Comparison of ENCODE assay signal across 15 cellular contexts in the genomic region with DNA sequence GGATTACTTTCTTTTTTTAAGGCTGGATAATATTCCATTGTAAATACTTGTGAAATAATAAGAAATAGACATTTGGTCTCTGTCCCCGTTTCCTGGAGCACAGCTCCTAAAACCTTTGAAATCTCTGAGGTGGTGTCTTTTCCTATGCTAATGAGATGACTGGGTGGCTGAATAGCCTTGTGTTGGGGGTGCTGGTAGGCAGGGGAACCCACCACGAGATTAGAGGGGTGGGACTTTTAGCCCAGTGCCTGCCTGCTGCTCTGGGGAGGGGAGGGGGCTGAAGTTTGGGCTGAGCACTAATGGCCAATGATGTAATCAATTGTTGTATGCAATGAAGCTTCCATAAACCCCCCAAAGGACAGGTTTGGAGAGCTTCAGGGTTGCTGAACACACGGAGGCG.
DNase-seq lines count a peak whose midpoint lies in the region; ATAC-seq and TF ChIP-seq lines count a peak whose summit lies in the region.
"Had no signal": no experiment of that assay in that cellular context is flagged by ENCODE, and none has a peak within 500 bp of the region (broad histone marks: within the 10 kb centered on the region; RNA-seq: fewer than 3 reads in every experiment).

No MANE protein-coding gene starts in this region.

- ATAC-seq in WTC11, result peak; percentile 76
- ATAC-seq: CD8-positive, alpha-beta T cell had no signal

- H3K4me1 ChIP-seq in iPS-20b (ENCODE audit: insufficient read depth, low read length), result peaks cover 11% of the 10 kb centered on the region

- TF ChIP-seq CTCF in WTC11 (IDR thresholded peaks at IDR 0.05), result no peak

- CTCF ChIA-PET in WTC11 (lab: Charles Lee), result interaction anchor here (1.2 kb wide), 1 partner anchor 9 kb away, joined by 3 read pairs; no protein-coding TSS in a partner anchor

- H3K36me3 Mint-ChIP-seq in WTC11, result no peaks in the 10 kb centered on the region
- H3K36me3 Mint-ChIP-seq: CD14-positive monocyte; CD8-positive, alpha-beta T cell had no signal

- no peak overlapping the region for H3K9ac ChIP-seq in iPS-20b (ENCODE audit: low read depth, low read length)
- H3K9ac ChIP-seq: BLaER1 had no signal

- no peak overlapping the region for H3K4me3 Mint-ChIP-seq in WTC11
- H3K4me3 Mint-ChIP-seq: CD14-positive monocyte; CD8-positive, alpha-beta T cell had no signal

- H3K4me1 Mint-ChIP-seq in WTC11, result peaks cover 28% of the 10 kb centered on the region

- no peaks in the 10 kb centered on the region for H3K27me3 Mint-ChIP-seq in WTC11 (ENCODE audit: low read depth)

- H3K36me3 ChIP-seq in H7 (replicated peaks; ENCODE audit: control insufficient read depth, insufficient read depth, low read length) (no peaks in the 10 kb centered on the region), iPS-20b (ENCODE audit: insufficient read depth, low read depth, low read length) (no peaks in the 10 kb centered on the region)
- H3K36me3 ChIP-seq: BLaER1 had no signal

- POLR2A ChIA-PET in WTC11 (lab: Charles Lee), result no interaction called here

- H3K27ac ChIP-seq in iPS-20b (ENCODE audit: low read length), result no peak overlapping the region
- H3K27ac ChIP-seq: BLaER1 had no signal

- H3K27me3 ChIP-seq in H7 (ENCODE audit: control insufficient read depth, insufficient read depth, low read length), result no peaks in the 10 kb centered on the region
- H3K27me3 ChIP-seq in iPS-20b (ENCODE audit: insufficient read depth, low read length), result no peaks in the 10 kb centered on the region
- H3K27me3 ChIP-seq: BLaER1 had no signal

- peak; percentile 75 for DNase-seq in H7
- no peak for DNase-seq in WTC11 (ENCODE audit: low spot score)
- no peak for DNase-seq in activated T-cell treated with anti-CD3 and anti-CD28 coated beads, Interleukin-2, amount 50 U/mL, for 1 hour
- DNase-seq in activated CD4-positive, alpha-beta T cell treated with anti-CD3 and anti-CD28 coated beads, Interleukin-2, amount 50 U/mL, for 1 hour, result no peak
- DNase-seq in NCI-H1048 (lab: John Stamatoyannopoulos, UW), result no peak
- DNase-seq in GOT3 (lab: John Stamatoyannopoulos, UW), result no peak
- DNase-seq: 8988T; Calu3; CD8-positive, alpha-beta T cell; DMS79 treated with DMSO at 0.1 percent for 48 hours; GF-D8; IMR-90 had no signal

- H3K9me3 ChIP-seq in iPS-20b (ENCODE audit: insufficient read depth, low read depth, low read length), result no peaks in the 10 kb centered on the region

- H3K4me3 ChIP-seq in H7 (ENCODE audit: insufficient read depth, low read depth, low read length) (no peak overlapping the region), iPS-20b (ENCODE audit: low read length) (peak overlapping the region; percentile 22; the same call in 1 of the 2 replicates)
- H3K4me3 ChIP-seq: BLaER1 had no signal

- peaks cover 5% of the 10 kb centered on the region for H3K9me3 Mint-ChIP-seq in WTC11
- H3K9me3 Mint-ChIP-seq: CD8-positive, alpha-beta T cell had no signal

- no peak overlapping the region; the same call in 1 of the 2 replicates for H3K27ac Mint-ChIP-seq in WTC11
- H3K27ac Mint-ChIP-seq: CD8-positive, alpha-beta T cell had no signal

TF ChIP-seq in WTC11, 78 proteins besides CTCF, POLR2A, EP300 and RAD21:
- no peak for TF ChIP-seq GTF2I (CRISPR knock-in tag; conservative IDR thresholded peaks at IDR 0.05)
- TF ChIP-seq IRF2 (CRISPR knock-in tag; IDR thresholded peaks at IDR 0.05; ENCODE audit: borderline replicate concordance, low read depth), result no peak
- TF ChIP-seq, protein P1, sequence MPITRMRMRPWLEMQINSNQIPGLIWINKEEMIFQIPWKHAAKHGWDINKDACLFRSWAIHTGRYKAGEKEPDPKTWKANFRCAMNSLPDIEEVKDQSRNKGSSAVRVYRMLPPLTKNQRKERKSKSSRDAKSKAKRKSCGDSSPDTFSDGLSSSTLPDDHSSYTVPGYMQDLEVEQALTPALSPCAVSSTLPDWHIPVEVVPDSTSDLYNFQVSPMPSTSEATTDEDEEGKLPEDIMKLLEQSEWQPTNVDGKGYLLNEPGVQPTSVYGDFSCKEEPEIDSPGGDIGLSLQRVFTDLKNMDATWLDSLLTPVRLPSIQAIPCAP (CRISPR knock-in tag; IDR thresholded peaks at IDR 0.05), result no peak
- TF ChIP-seq, protein P2, sequence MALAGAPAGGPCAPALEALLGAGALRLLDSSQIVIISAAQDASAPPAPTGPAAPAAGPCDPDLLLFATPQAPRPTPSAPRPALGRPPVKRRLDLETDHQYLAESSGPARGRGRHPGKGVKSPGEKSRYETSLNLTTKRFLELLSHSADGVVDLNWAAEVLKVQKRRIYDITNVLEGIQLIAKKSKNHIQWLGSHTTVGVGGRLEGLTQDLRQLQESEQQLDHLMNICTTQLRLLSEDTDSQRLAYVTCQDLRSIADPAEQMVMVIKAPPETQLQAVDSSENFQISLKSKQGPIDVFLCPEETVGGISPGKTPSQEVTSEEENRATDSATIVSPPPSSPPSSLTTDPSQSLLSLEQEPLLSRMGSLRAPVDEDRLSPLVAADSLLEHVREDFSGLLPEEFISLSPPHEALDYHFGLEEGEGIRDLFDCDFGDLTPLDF (CRISPR knock-in tag; IDR thresholded peaks at IDR 0.05), result no peak
- TF ChIP-seq TP53 (CRISPR knock-in tag; IDR thresholded peaks at IDR 0.05), result no peak
- TF ChIP-seq ZBTB21 (CRISPR knock-in tag; IDR thresholded peaks at IDR 0.05; ENCODE audit: borderline replicate concordance), result no peak
